22 cellular contexts compared by ENCODE assay signal in genomic region chr7:127930341-127931328, GRCh38.
DNase-seq lines count a peak whose midpoint lies in the region; ATAC-seq and TF ChIP-seq lines count a peak whose summit lies in the region.
"Had no signal": no experiment of that assay in that cellular context is flagged by ENCODE, and none has a peak within 500 bp of the region (broad histone marks: within the 10 kb centered on the region; RNA-seq: fewer than 3 reads in every experiment).

No MANE protein-coding gene starts in this region.

- peaks cover 0 to 12% (median 0%) of the 10 kb centered on the region in 3 donors for H3K36me3 ChIP-seq in Peyer's patch

- no peak overlapping the region for H3K4me3 ChIP-seq in Peyer's patch
- H3K4me3 ChIP-seq: gastrocnemius medialis, smooth muscle cell had no signal

- peak overlapping the region; percentile 14 for H3K27ac Mint-ChIP-seq in stimulated activated naive B cell treated with anti-CD40 and anti-IgM and Interleukin-4, amounts not matched to agents 10 μg/mL and 1 μg/mL and 100 μg/mL, for 72 hours
- H3K27ac Mint-ChIP-seq: activated CD4-positive, alpha-beta T cell treated with anti-CD3 and anti-CD28 coated beads for 36 hours; activated CD8-positive, alpha-beta memory T cell treated with anti-CD3 and anti-CD28 coated beads, Interleukin-2, amount 10 ng/mL, durations not matched to agents 7 days and 5 days; activated T-helper 2 cell treated with anti-CD3 and anti-CD28 coated beads, Interferon-gamma antibody, Interleukin-2, Interleukin-4, amounts not matched to agents 10 μg/mL and 5 μg/mL and 100 μg/mL, durations not matched to agents 14 hours and 24 hours and 36 hours had no signal

- TF ChIP-seq CTCF in Peyer's patch (IDR thresholded peaks at IDR 0.05), result no peak
- TF ChIP-seq CTCF in omental fat pad (IDR thresholded peaks at IDR 0.05), result no peak

- TF ChIP-seq POLR2A in Peyer's patch (IDR thresholded peaks at IDR 0.05), result no peak

- no peaks in the 10 kb centered on the region for H3K27me3 Mint-ChIP-seq in stimulated activated naive B cell treated with anti-CD40 and anti-IgM and Interleukin-4, amounts not matched to agents 10 μg/mL and 1 μg/mL and 100 μg/mL, for 72 hours
- H3K27me3 Mint-ChIP-seq in activated T-cell treated with anti-CD3 and anti-CD28 coated beads, Interleukin-2, amount 50 U/mL, for 4 hours (ENCODE audit: low read depth), result no peaks in the 10 kb centered on the region
- H3K27me3 Mint-ChIP-seq: activated CD4-positive, alpha-beta T cell treated with anti-CD3 and anti-CD28 coated beads for 36 hours; activated CD8-positive, alpha-beta memory T cell treated with anti-CD3 and anti-CD28 coated beads, Interleukin-2, amount 10 ng/mL, durations not matched to agents 7 days and 5 days had no signal

- no peaks in the 10 kb centered on the region for H3K9me3 Mint-ChIP-seq in stimulated activated naive B cell treated with anti-CD40 and anti-IgM and Interleukin-4, amounts not matched to agents 10 μg/mL and 1 μg/mL and 100 μg/mL, for 72 hours
- no peaks in the 10 kb centered on the region for H3K9me3 Mint-ChIP-seq in activated T-cell treated with anti-CD3 and anti-CD28 coated beads, Interleukin-2, amount 50 U/mL, for 4 hours
- H3K9me3 Mint-ChIP-seq: activated T-helper 2 cell treated with anti-CD3 and anti-CD28 coated beads, Interferon-gamma antibody, Interleukin-2, Interleukin-4, amounts not matched to agents 10 μg/mL and 5 μg/mL and 100 μg/mL, durations not matched to agents 14 hours and 24 hours and 36 hours had no signal

- ATAC-seq in GM18858 (IDR thresholded peaks at IDR 0.05; ENCODE audit: unreplicated experiment) (peak; percentile 41), HG02759 (IDR thresholded peaks at IDR 0.05; ENCODE audit: unreplicated experiment) (peak; percentile 58), omental fat pad (ENCODE audit: low FRiP score) (no peak)
- peak in 1 of 2 donors; percentile 46 for ATAC-seq in stimulated activated naive B cell treated with anti-CD40 and anti-IgM and Interleukin-4, amounts not matched to agents 10 μg/mL and 1 μg/mL and 100 μg/mL, for 72 hours (replicated peaks)
- ATAC-seq in activated T-cell treated with anti-CD3 and anti-CD28 coated beads, Interleukin-2, amount 50 U/mL, for 4 hours, result no peak
- ATAC-seq: activated CD4-positive, alpha-beta T cell treated with anti-CD3 and anti-CD28 coated beads for 36 hours; activated CD8-positive, alpha-beta memory T cell treated with anti-CD3 and anti-CD28 coated beads, Interleukin-2, amount 10 ng/mL, durations not matched to agents 7 days and 5 days; gastrocnemius medialis; left lobe of liver; Panc1 had no signal

- H3K36me3 Mint-ChIP-seq in stimulated activated naive B cell treated with anti-CD40 and anti-IgM and Interleukin-4, amounts not matched to agents 10 μg/mL and 1 μg/mL and 100 μg/mL, for 72 hours, result peaks cover 44 to 70% of the 10 kb centered on the region in 2 donors
- H3K36me3 Mint-ChIP-seq in activated T-cell treated with anti-CD3 and anti-CD28 coated beads, Interleukin-2, amount 50 U/mL, for 4 hours (ENCODE audit: insufficient read depth), result peaks cover 43% of the 10 kb centered on the region

- H3K4me1 ChIP-seq in Peyer's patch, result peaks cover 0 to 9% (median 2%) of the 10 kb centered on the region in 4 donors
- H3K4me1 ChIP-seq: gastrocnemius medialis had no signal

- peaks cover 44 to 60% of the 10 kb centered on the region in 2 donors for H3K4me1 Mint-ChIP-seq in stimulated activated naive B cell treated with anti-CD40 and anti-IgM and Interleukin-4, amounts not matched to agents 10 μg/mL and 1 μg/mL and 100 μg/mL, for 72 hours
- peaks cover 9% of the 10 kb centered on the region for H3K4me1 Mint-ChIP-seq in activated T-cell treated with anti-CD3 and anti-CD28 coated beads, Interleukin-2, amount 50 U/mL, for 4 hours (ENCODE audit: low read depth)

- DNase-seq in Peyer's patch, result peak in 2 of 3 donors; percentile 56 to 58
- DNase-seq in stimulated activated naive B cell treated with anti-CD40 and anti-IgM and Interleukin-4, amounts not matched to agents 10 μg/mL and 1 μg/mL and 100 μg/mL, for 72 hours, result no peak
- no peak for DNase-seq in DMS 273 (lab: John Stamatoyannopoulos, UW; ENCODE audit: unreplicated experiment)
- no peak for DNase-seq in omental fat pad (ENCODE audit: low spot score)
- no peak for DNase-seq in activated T-cell treated with anti-CD3 and anti-CD28 coated beads, Interleukin-2, amount 50 U/mL, for 4 hours
- DNase-seq in A172 (ENCODE audit: low spot score), result no peak
- DNase-seq: activated CD4-positive, alpha-beta T cell treated with anti-CD3 and anti-CD28 coated beads for 36 hours; activated CD8-positive, alpha-beta memory T cell treated with anti-CD3 and anti-CD28 coated beads, Interleukin-2, amount 10 ng/mL, durations not matched to agents 7 days and 5 days; gastrocnemius medialis; GDM1; midbrain; NCI-H748 treated with DMSO at 0.1 percent for 48 hours; SK-N-SH; stimulated activated CD4-positive, alpha-beta T cell treated with anti-CD3 and anti-CD28 coated beads, Interleukin-4, amount 100 ng/mL, for 4 hours; T1000 had no signal

- no peaks in the 10 kb centered on the region for H3K27me3 ChIP-seq in Peyer's patch
- H3K27me3 ChIP-seq: gastrocnemius medialis had no signal

- no peaks in the 10 kb centered on the region for H3K9me3 ChIP-seq in Peyer's patch
- H3K9me3 ChIP-seq: gastrocnemius medialis had no signal

- H3K4me3 Mint-ChIP-seq in stimulated activated naive B cell treated with anti-CD40 and anti-IgM and Interleukin-4, amounts not matched to agents 10 μg/mL and 1 μg/mL and 100 μg/mL, for 72 hours, result peak overlapping the region in 1 of 2 donors; percentile 2
- H3K4me3 Mint-ChIP-seq in activated T-cell treated with anti-CD3 and anti-CD28 coated beads, Interleukin-2, amount 50 U/mL, for 4 hours, result no peak overlapping the region
- H3K4me3 Mint-ChIP-seq: activated CD4-positive, alpha-beta T cell treated with anti-CD3 and anti-CD28 coated beads for 36 hours; activated CD8-positive, alpha-beta memory T cell treated with anti-CD3 and anti-CD28 coated beads, Interleukin-2, amount 10 ng/mL, durations not matched to agents 7 days and 5 days; neural crest cell had no signal

- H3K27ac ChIP-seq in Peyer's patch, result peak overlapping the region in 1 of 4 donors; percentile 12
- H3K27ac ChIP-seq: gastrocnemius medialis had no signal

Comparison
In these comparisons a context has a peak if more than half of its experiments do, and no peak if none do; other contexts are left out.
1. ATAC-seq: peak in GM18858 (single experiment) and HG02759 (single experiment); none in omental fat pad (single experiment) and activated T-cell treated with anti-CD3 and anti-CD28 coated beads, Interleukin-2, amount 50 U/mL, for 4 hours (0 of 2).
2. DNase-seq: peak in Peyer's patch (2 of 3); none in stimulated activated naive B cell treated with anti-CD40 and anti-IgM and Interleukin-4, amounts not matched to agents 10 μg/mL and 1 μg/mL and 100 μg/mL, for 72 hours (single experiment), DMS 273 (single experiment), omental fat pad (single experiment), activated T-cell treated with anti-CD3 and anti-CD28 coated beads, Interleukin-2, amount 50 U/mL, for 4 hours (single experiment) and A172 (single experiment).